ENCODE assay signal across 3 cellular contexts in genomic region chr6:140044626-140045025, GRCh38.
TF ChIP-seq lines count a peak whose summit lies in the region.

No MANE protein-coding gene starts in this region.

TF ChIP-seq in IMR-90, 13 proteins besides CTCF, POLR2A, EP300 and RAD21:
- no peak for TF ChIP-seq RFX5 (IDR thresholded peaks at IDR 0.05; ENCODE audit: low read depth, low read length)
- TF ChIP-seq BHLHE40 (IDR thresholded peaks at IDR 0.05; ENCODE audit: low read depth, low read length), result no peak

TF ChIP-seq in K562, 482 proteins besides CTCF, POLR2A, EP300 and RAD21:
- TF ChIP-seq ZBTB43 (CRISPR knock-in tag; IDR thresholded peaks at IDR 0.05) (no peak), PCBP2 (IDR thresholded peaks at IDR 0.05; ENCODE audit: low read depth, low read length, poor library complexity, severe bottlenecking) (peak; percentile 67), SRSF9 (IDR thresholded peaks at IDR 0.05; ENCODE audit: borderline replicate concordance, low read depth, low read length) (no peak)
TF ChIP-seq in K562: peak in this region for 1.

TF ChIP-seq in neural cell, 6 proteins besides CTCF, POLR2A, EP300 and RAD21:
- TF ChIP-seq POLR2AphosphoS5 (IDR thresholded peaks at IDR 0.05) (no peak), REST (IDR thresholded peaks at IDR 0.05; ENCODE audit: borderline replicate concordance) (no peak), MXI1 (conservative IDR thresholded peaks at IDR 0.05; ENCODE audit: poor library complexity, severe bottlenecking) (no peak), SMC3 (conservative IDR thresholded peaks at IDR 0.05; ENCODE audit: poor library complexity) (no peak), EZH2 (IDR thresholded peaks at IDR 0.05; ENCODE audit: borderline replicate concordance, insufficient read depth, low read length, poor library complexity, severe bottlenecking) (no peak), TAF1 (IDR thresholded peaks at IDR 0.05; ENCODE audit: low read depth) (no peak)
